In the genomic region with DNA sequence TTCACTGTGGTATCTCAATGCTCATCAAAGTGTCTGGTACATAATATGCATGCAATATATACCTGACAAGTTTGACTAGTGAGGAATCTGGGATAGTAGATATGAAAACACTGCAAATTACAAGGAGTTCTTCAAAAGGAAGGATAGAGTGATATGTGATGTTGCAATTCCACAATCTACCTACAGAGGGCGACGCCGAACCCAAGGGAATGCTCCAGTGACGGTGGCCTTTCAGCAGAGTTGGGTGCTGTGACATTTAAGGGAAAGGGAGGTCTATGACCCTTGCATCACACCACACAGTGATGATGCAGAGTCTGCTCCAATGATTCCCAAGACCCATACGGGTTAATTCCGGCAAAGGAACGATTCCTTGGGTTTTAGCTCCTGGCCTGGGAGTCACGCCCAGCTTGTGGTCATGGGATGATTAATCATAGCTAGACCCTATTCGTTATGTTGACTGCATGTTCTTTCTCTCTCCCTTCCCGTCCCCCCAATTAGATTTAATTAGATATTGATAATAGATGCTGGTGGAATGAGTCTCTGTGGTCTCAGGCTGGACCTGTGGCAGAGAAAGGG, we compare ENCODE assay signal across 8 cellular contexts.
DNase-seq lines count a peak whose midpoint lies in the region; ATAC-seq, FAIRE-seq and TF ChIP-seq lines count a peak whose summit lies in the region.

No MANE protein-coding gene starts in this region.

- H3K4me3 ChIP-seq in Karpas-422 (ENCODE audit: low read length) (no peak overlapping the region), GM12878 (no peak overlapping the region), neural progenitor cell (no peak overlapping the region)

- TF ChIP-seq CTCF in GM12878 (IDR thresholded peaks at IDR 0.05 in 2 of 3, conservative IDR thresholded peaks at IDR 0.05 in 1 of 3; ENCODE audit: control insufficient read depth in 2 of 3, extremely low read depth in 1 of 3, insufficient read depth in 1 of 3, low read depth in 3 of 3, low read length in 3 of 3) (peak; percentile 60 to 76 (median 75)), neural progenitor cell (IDR thresholded peaks at IDR 0.05) (peak; percentile 90)

- H3F3A ChIP-seq in neural progenitor cell (ENCODE audit: low read depth): no peaks in the 10 kb centered on the region

- H3K9ac ChIP-seq in Karpas-422 (ENCODE audit: low read length) (no peak overlapping the region), GM12878 (ENCODE audit: control insufficient read depth, insufficient read depth, low read length) (no peak overlapping the region), neural progenitor cell (no peak overlapping the region)

- intact Hi-C loops in GM12878 (cut with micrococcal nuclease; ENCODE audit: unreplicated experiment) (loop anchor here (1.0 to 5.0 kb wide), 2 partner anchors 116 to 318 kb away; no protein-coding TSS in a partner anchor), left cardiac atrium (cut with DNase I) (loop anchor here in 1 of 2 donors (10.0 kb wide), 1 partner anchor 60 kb away; no protein-coding TSS in a partner anchor)

- H3K27ac Mint-ChIP-seq in neural progenitor cell: peak overlapping the region; percentile 71

- H3K36me3 Mint-ChIP-seq in neural progenitor cell: no peaks in the 10 kb centered on the region

- peaks cover 18% of the 10 kb centered on the region for H3K27me3 Mint-ChIP-seq in neural progenitor cell (ENCODE audit: insufficient read depth, low read depth)

- SMC1A ChIA-PET in GM12878 (lab: Charles Lee; ENCODE audit: uncharacterized antibody, unreplicated experiment): interaction anchor here (1.5 kb wide), 1 partner anchor 116 kb away, joined by 8 read pairs; no protein-coding TSS in a partner anchor

- H3K9me2 ChIP-seq in Karpas-422 (replicated peaks; ENCODE audit: insufficient read depth, low read length): no peaks in the 10 kb centered on the region

- 16% methylated on average over 10 of the region's 10 CpGs for WGBS in GM12878 (ENCODE audit: insufficient coverage, insufficient replicate concordance, low lambda C conversion rate, missing lambda C conversion rate)

- peaks cover 6% of the 10 kb centered on the region for H3K4me1 ChIP-seq in Karpas-422 (ENCODE audit: low read length)
- H3K4me1 ChIP-seq in GM12878 (ENCODE audit: control insufficient read depth, insufficient read depth, low read length): no peaks in the 10 kb centered on the region
- H3K4me1 ChIP-seq in neural progenitor cell: no peaks in the 10 kb centered on the region

- H3K9me3 Mint-ChIP-seq in neural progenitor cell: no peaks in the 10 kb centered on the region

- in situ Hi-C loops in GM12878 (cut with MboI): no loop called here

- no TSS peak for BruUV-seq in GM12878 (replicated peaks; lab: Mats Ljungman, UMichigan)

- no peak overlapping the region for H2AFZ ChIP-seq in Karpas-422 (ENCODE audit: low read length)
- H2AFZ ChIP-seq in GM12878 (ENCODE audit: control insufficient read depth, low read depth, low read length): no peak overlapping the region
- no peak overlapping the region for H2AFZ ChIP-seq in neural progenitor cell (replicated peaks)

- RAD21 ChIA-PET in GM12878 (lab: Charles Lee; ENCODE audit: unreplicated experiment): interaction anchor here (1.1 to 1.7 kb wide), 2 partner anchors 116 to 325 kb away, joined by 3 to 6 read pairs; no protein-coding TSS in a partner anchor

- peak; percentile 92 for FAIRE-seq in GM12878 (lab: Jason Lieb, UNC)

- H3K4me1 Mint-ChIP-seq in neural progenitor cell: no peaks in the 10 kb centered on the region

- peak; percentile 23; the same call in 1 of the 2 replicates for TF ChIP-seq RAD21 in GM12878 (IDR thresholded peaks at IDR 0.05; ENCODE audit: insufficient read depth, low read depth, low read length)

- peak; percentile 42; the same call in 1 of the 3 replicates for ATAC-seq in GM12878
- no peak for ATAC-seq in GM18873 (IDR thresholded peaks at IDR 0.05; ENCODE audit: low FRiP score, unreplicated experiment)
- no peak for ATAC-seq in HG03095 (IDR thresholded peaks at IDR 0.05; ENCODE audit: unreplicated experiment)
- ATAC-seq in left cardiac atrium: no peak

- no peak for TF ChIP-seq EP300 in GM12878 (IDR thresholded peaks at IDR 0.05; ENCODE audit: borderline replicate concordance in 1 of 2, control insufficient read depth in 1 of 2, low read depth in 2 of 2, low read length in 2 of 2)

- H3K27ac ChIP-seq in Karpas-422 (ENCODE audit: low read length): no peak overlapping the region
- H3K27ac ChIP-seq in GM12878 (ENCODE audit: control insufficient read depth, insufficient read depth): no peak overlapping the region
- H3K27ac ChIP-seq in neural progenitor cell: no peak overlapping the region

- no peaks in the 10 kb centered on the region for H3K9me3 ChIP-seq in Karpas-422 (ENCODE audit: low read length)
- H3K9me3 ChIP-seq in GM12878 (replicated peaks; ENCODE audit: control insufficient read depth, insufficient read depth, low read length): no peaks in the 10 kb centered on the region
- no peaks in the 10 kb centered on the region for H3K9me3 ChIP-seq in neural progenitor cell (ENCODE audit: low read depth)

- TF ChIP-seq POLR2A in GM12878 (IDR thresholded peaks at IDR 0.05; ENCODE audit: low read depth, low read length): no peak

- H3K36me3 ChIP-seq in Karpas-422 (ENCODE audit: insufficient read depth, low read length) (no peaks in the 10 kb centered on the region), GM12878 (ENCODE audit: control insufficient read depth in 2 of 2, insufficient read depth in 2 of 2, low read length in 1 of 2) (no peaks in the 10 kb centered on the region), neural progenitor cell (no peaks in the 10 kb centered on the region)

- H3K4me3 Mint-ChIP-seq in neural progenitor cell: no peak overlapping the region

- H3K79me2 ChIP-seq in Karpas-422 (ENCODE audit: low read length): no peaks in the 10 kb centered on the region
- no peaks in the 10 kb centered on the region for H3K79me2 ChIP-seq in GM12878 (ENCODE audit: control insufficient read depth, insufficient read depth, low read length)
- no peaks in the 10 kb centered on the region for H3K79me2 ChIP-seq in neural progenitor cell (ENCODE audit: low read depth)

- POLR2A ChIA-PET in GM12878 (lab: Charles Lee): no interaction called here

- CTCF ChIA-PET in GM12878 (lab: Yijun Ruan, JAX): interaction anchor here (0.8 to 1.7 kb wide), 6 partner anchors 16 to 482 kb away, joined by 3 to 10 read pairs (median 4); no protein-coding TSS in a partner anchor

- no peak overlapping the region for H3K4me2 ChIP-seq in Karpas-422 (ENCODE audit: low read depth, low read length, poor library complexity, severe bottlenecking)
- no peak overlapping the region for H3K4me2 ChIP-seq in GM12878 (ENCODE audit: control insufficient read depth, insufficient read depth)
- H3K4me2 ChIP-seq in neural progenitor cell: no peak overlapping the region

- H4K20me1 ChIP-seq in Karpas-422 (ENCODE audit: insufficient read depth, low read depth, low read length) (no peaks in the 10 kb centered on the region), GM12878 (ENCODE audit: control insufficient read depth, insufficient read depth) (no peaks in the 10 kb centered on the region), neural progenitor cell (ENCODE audit: low read depth) (no peaks in the 10 kb centered on the region)

- DNase-seq in NCI-H524 (lab: John Stamatoyannopoulos, UW): peak; percentile 39 to 52
- DNase-seq in NCI-H524 treated with DMSO at 0.1 percent for 48 hours (lab: John Stamatoyannopoulos, UW): no peak
- DNase-seq in Karpas-422: peak; percentile 83
- no peak for DNase-seq in GM12878 (ENCODE audit: low read depth, low spot score)
- DNase-seq in neural progenitor cell (ENCODE audit: low spot score): peak; percentile 75
- DNase-seq in left cardiac atrium: no peak

- H3K27me3 ChIP-seq in Karpas-422 (ENCODE audit: low read length) (no peaks in the 10 kb centered on the region), GM12878 (replicated peaks in 1 of 2; ENCODE audit: control insufficient read depth in 2 of 2, insufficient read depth in 2 of 2, low read length in 1 of 2) (no peaks in the 10 kb centered on the region), neural progenitor cell (no peaks in the 10 kb centered on the region)

TF ChIP-seq in GM12878, 131 proteins besides CTCF, POLR2A, EP300 and RAD21:
- TF ChIP-seq RFX5 (IDR thresholded peaks at IDR 0.05; ENCODE audit: low read depth, low read length) (no peak), CREM (IDR thresholded peaks at IDR 0.05; ENCODE audit: low read depth) (no peak), SMC3 (IDR thresholded peaks at IDR 0.05; ENCODE audit: borderline replicate concordance, low read length) (peak; percentile 61), HDGF (IDR thresholded peaks at IDR 0.05) (no peak)
TF ChIP-seq in GM12878: peak in this region for 1.

Comparison
In these comparisons a context has a peak if more than half of its experiments do, and no peak if none do; other contexts are left out.
1. DNase-seq: peak in NCI-H524 (2 of 2), Karpas-422 (single experiment) and neural progenitor cell (single experiment); none in NCI-H524 treated with DMSO at 0.1 percent for 48 hours (single experiment), GM12878 (single experiment) and left cardiac atrium (single experiment).